25 cellular contexts compared by ENCODE assay signal in genomic region chr1:166544036-166544435, GRCh38.
"Had no signal": no experiment of that assay in that cellular context is flagged by ENCODE, and none has a peak within 500 bp of the region (broad histone marks: within the 10 kb centered on the region; RNA-seq: fewer than 3 reads in every experiment).

No MANE protein-coding gene starts in this region.

- FAIRE-seq: endothelial cell of umbilical vein had no signal

- H3K4me1 ChIP-seq: colonic mucosa, esophagus muscularis mucosa, esophagus squamous epithelium, foreskin keratinocyte, gastrocnemius medialis, gastroesophageal sphincter, heart right ventricle had no signal

- H3K27me3 ChIP-seq: colonic mucosa, esophagus muscularis mucosa, esophagus squamous epithelium, foreskin keratinocyte, gastrocnemius medialis, gastroesophageal sphincter, heart left ventricle, heart right ventricle had no signal

- H3K9me3 ChIP-seq: colonic mucosa, esophagus squamous epithelium, gastrocnemius medialis had no signal

- H3K4me3 ChIP-seq: colonic mucosa, coronary artery, dorsolateral prefrontal cortex, esophagus muscularis mucosa, esophagus squamous epithelium, gastrocnemius medialis, gastroesophageal sphincter, heart left ventricle, heart right ventricle had no signal

- H3K27ac ChIP-seq: colonic mucosa, coronary artery, dorsolateral prefrontal cortex, epithelial cell of prostate, esophagus muscularis mucosa, esophagus squamous epithelium, foreskin keratinocyte, gastrocnemius medialis, gastroesophageal sphincter, heart left ventricle, heart right ventricle had no signal

- ATAC-seq: effector memory CD8-positive, alpha-beta T cell; esophagus mucosa; foreskin keratinocyte; gastrocnemius medialis; gastroesophageal sphincter had no signal

- DNase-seq: colonic mucosa; cortex of kidney; dermis blood vessel endothelial cell; dorsolateral prefrontal cortex; effector CD4-positive, alpha-beta T cell; effector CD8-positive, alpha-beta T cell; effector memory CD4-positive, alpha-beta T cell; effector memory CD8-positive, alpha-beta T cell; endodermal cell; erythroblast; esophagus squamous epithelium; foreskin fibroblast; foreskin keratinocyte; foreskin melanocyte; gastrocnemius medialis; glutamatergic neuron; head of caudate nucleus; heart left ventricle; heart right ventricle had no signal

- H3K36me3 ChIP-seq: colonic mucosa, esophagus muscularis mucosa, esophagus squamous epithelium, gastrocnemius medialis, gastroesophageal sphincter, heart left ventricle, heart right ventricle had no signal
